In the genomic region with DNA sequence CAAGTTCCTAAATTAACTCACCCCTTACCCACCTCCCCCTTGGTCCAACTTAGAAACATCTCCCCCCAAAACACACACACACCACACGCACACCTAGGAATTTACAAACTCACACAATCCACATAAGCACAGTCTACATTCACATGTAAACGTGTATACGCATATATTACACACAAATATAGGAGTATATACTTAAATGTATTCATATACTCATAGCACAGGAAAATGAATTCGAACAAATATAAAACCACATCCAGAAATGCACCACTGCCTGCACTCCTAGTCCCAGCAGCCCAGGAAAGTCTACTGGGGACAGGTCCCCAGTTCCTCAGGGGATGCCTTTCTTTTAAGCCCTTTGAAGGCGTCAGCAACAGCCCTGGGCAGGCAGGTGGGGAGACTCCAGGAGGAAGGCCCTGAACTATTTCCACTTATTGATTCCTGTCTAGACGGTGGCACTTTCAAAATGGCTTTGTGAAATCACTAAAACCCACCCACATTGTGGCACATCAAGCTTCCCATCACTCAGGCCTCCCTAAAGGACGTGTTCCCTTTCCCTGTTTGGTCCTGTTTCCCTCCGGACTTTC, we compare ENCODE assay signal across 28 cellular contexts. TPM values are rescaled to one million over a fixed set of nuclear protein-coding genes. Genes with fewer than 3 reads are reported as not detected.
"Had no signal": no experiment of that assay in that cellular context is flagged by ENCODE, and none has a peak within 500 bp of the region (broad histone marks: within the 10 kb centered on the region; RNA-seq: fewer than 3 reads in every experiment).

No MANE protein-coding gene starts in this region.

- H3K9ac ChIP-seq: KMS-11, SK-N-SH had no signal

- H3K4me3 ChIP-seq: SJCRH30 had no signal

- H3K27ac ChIP-seq: KMS-11, SJCRH30, VCaP had no signal

- H3K9me3 Mint-ChIP-seq: activated naive CD4-positive, alpha-beta T cell treated with anti-CD3 and anti-CD28 coated beads, Interleukin-2, amount 50 U/mL, for 24 hours; activated T-helper 1 cell treated with anti-CD3 and anti-CD28 coated beads, Interleukin-12 subunit alpha, Interleukin-12 subunit beta, Interleukin-2, Interleukin-4 antibody, amounts not matched to agents 30 ng/mL and 10 ng/mL and 1 ng/mL, durations not matched to agents 14 hours and 24 hours and 36 hours had no signal

- H3K36me3 Mint-ChIP-seq: activated naive CD4-positive, alpha-beta T cell treated with anti-CD3 and anti-CD28 coated beads, Interleukin-2, amount 50 U/mL, for 24 hours had no signal

- ATAC-seq: activated CD4-positive, alpha-beta T cell treated with anti-CD3 and anti-CD28 coated beads for 36 hours; activated CD8-positive, alpha-beta T cell treated with anti-CD3 and anti-CD28 coated beads, Interleukin-2, amount 10 ng/mL, durations not matched to agents 7 days and 5 days; Panc1 had no signal

- DNase-seq: activated CD4-positive, alpha-beta T cell treated with anti-CD3 and anti-CD28 coated beads for 36 hours; activated CD4-positive, alpha-beta T cell treated with anti-CD3 and anti-CD28 coated beads, Interleukin-2, amount 50 U/mL, for 4 hours; activated CD8-positive, alpha-beta memory T cell treated with anti-CD3 and anti-CD28 coated beads, Interleukin-2, amount 50 U/mL, for 48 hours; activated CD8-positive, alpha-beta T cell treated with anti-CD3 and anti-CD28 coated beads, Interleukin-2, amount 10 ng/mL, durations not matched to agents 7 days and 5 days; activated effector memory CD4-positive, alpha-beta T cell treated with Interleukin-2 at 50 U/mL for 16 hours; activated naive CD4-positive, alpha-beta T cell; activated T-cell treated with anti-CD3 and anti-CD28 coated beads, Interleukin-2, amount 50 U/mL, for 1 hour; MV-4-11; NCI-H1105; NCI-H1436; NCI-H1694 treated with DMSO at 0.1 percent for 48 hours; NCI-H2081; NCI-H510A treated with DMSO at 0.1 percent for 48 hours; NCI-H69; NK-92 treated with Interleukin-12 subunit alpha and Interleukin-12 subunit beta, amount 100 ng/mL, for 24 hours; OCI-M1; Right ventricle myocardium superior; RPMI8226; SJCRH30; SK-N-SH; T-helper 1 cell had no signal

- H3K4me1 ChIP-seq: SJCRH30 had no signal

- H3K4me2 ChIP-seq: KMS-11, SK-N-SH had no signal

- H3K9me3 ChIP-seq: SJCRH30, SK-N-SH had no signal

- H3K36me3 ChIP-seq: SJCRH30 had no signal

- H3K27ac Mint-ChIP-seq: activated CD4-positive, alpha-beta T cell treated with anti-CD3 and anti-CD28 coated beads for 36 hours; activated CD8-positive, alpha-beta T cell treated with anti-CD3 and anti-CD28 coated beads, Interleukin-2, amount 10 ng/mL, durations not matched to agents 7 days and 5 days; activated T-helper 1 cell treated with anti-CD3 and anti-CD28 coated beads, Interleukin-12 subunit alpha, Interleukin-12 subunit beta, Interleukin-2, Interleukin-4 antibody, amounts not matched to agents 30 ng/mL and 10 ng/mL and 1 ng/mL, durations not matched to agents 14 hours and 24 hours and 36 hours had no signal

- H3K4me3 Mint-ChIP-seq: activated CD4-positive, alpha-beta T cell treated with anti-CD3 and anti-CD28 coated beads for 36 hours; activated CD8-positive, alpha-beta T cell treated with anti-CD3 and anti-CD28 coated beads, Interleukin-2, amount 10 ng/mL, durations not matched to agents 7 days and 5 days; activated naive CD4-positive, alpha-beta T cell treated with anti-CD3 and anti-CD28 coated beads, Interleukin-2, amount 50 U/mL, for 24 hours; activated T-helper 1 cell treated with anti-CD3 and anti-CD28 coated beads, Interleukin-12 subunit alpha, Interleukin-12 subunit beta, Interleukin-2, Interleukin-4 antibody, amounts not matched to agents 30 ng/mL and 10 ng/mL and 1 ng/mL, durations not matched to agents 14 hours and 24 hours and 36 hours had no signal

RNA-seq across cellular contexts. Expression of gene DMBX1, which starts 3.1 kb away (rescaled TPM):
- total RNA-seq: activated T-helper 1 cell treated with anti-CD3 and anti-CD28 coated beads, Interleukin-12 subunit alpha, Interleukin-12 subunit beta, Interleukin-2, Interleukin-4 antibody, amounts not matched to agents 30 ng/mL and 10 ng/mL and 1 ng/mL, durations not matched to agents 14 hours and 24 hours and 36 hours; cardiac septum; MCF 10A; Right ventricle myocardium superior; SJCRH30 had no signal
- polyA plus RNA-seq: SK-N-SH had no signal
